ENCODE assay signal across 8 cellular contexts in the genomic region with DNA sequence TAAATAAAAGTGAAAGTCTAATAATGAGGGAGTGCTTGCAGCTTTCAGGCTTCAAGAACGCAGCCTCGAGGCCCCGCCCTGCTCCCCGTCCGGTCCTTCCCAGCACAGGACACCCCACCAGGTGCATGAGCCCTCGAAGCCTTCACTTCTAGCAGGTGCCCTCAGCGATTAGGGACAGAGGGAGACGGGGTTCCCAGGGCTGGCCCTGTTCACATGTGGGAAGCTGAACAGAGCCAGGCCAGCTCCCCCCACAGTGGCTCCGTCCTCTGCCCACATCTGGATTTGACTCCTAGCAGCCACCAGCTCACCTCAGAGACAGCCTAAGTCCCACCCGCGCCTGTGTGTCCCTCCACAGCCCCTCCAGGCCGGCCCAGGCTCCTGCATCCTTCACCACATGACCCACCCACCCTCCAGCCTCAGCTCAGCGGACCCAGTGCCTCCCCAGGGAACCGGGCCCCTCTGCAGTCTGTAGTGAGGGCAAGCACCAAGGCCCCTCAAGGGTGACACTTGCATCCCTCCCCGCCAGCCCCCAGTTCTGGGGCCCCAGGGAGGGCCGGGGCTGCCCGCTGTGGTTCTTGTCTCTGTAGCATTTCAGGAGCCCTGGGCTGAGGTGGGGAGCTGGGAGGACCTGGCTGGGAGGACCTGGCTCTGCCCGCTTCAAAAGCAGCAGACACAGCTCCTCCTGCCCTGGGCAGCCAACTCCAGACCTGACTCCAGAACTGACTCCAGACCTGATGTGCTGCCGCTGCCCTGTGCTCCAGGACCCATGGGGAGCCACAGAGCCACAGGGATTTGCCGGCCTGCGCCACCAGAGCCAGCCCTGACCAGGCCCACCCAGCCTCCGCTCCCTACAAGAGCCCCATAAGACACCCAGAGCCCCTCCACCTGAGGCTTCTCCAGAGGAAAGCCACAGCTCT. TPM values are rescaled to one million over a fixed set of nuclear protein-coding genes. Genes with fewer than 3 reads are reported as not detected.
DNase-seq lines count a peak whose midpoint lies in the region; ATAC-seq lines count a peak whose summit lies in the region.

No MANE protein-coding gene starts in this region.

- H3K4me1 Mint-ChIP-seq in activated T-cell treated with anti-CD3 and anti-CD28 coated beads, Interleukin-2, amount 50 U/mL, for 72 hours (ENCODE audit: low read depth), result peaks cover 32% of the 10 kb centered on the region

- no peaks in the 10 kb centered on the region for H3K27me3 Mint-ChIP-seq in activated T-cell treated with anti-CD3 and anti-CD28 coated beads, Interleukin-2, amount 50 U/mL, for 72 hours (ENCODE audit: low read depth)

- peak; percentile 1 for ATAC-seq in HG02610 (IDR thresholded peaks at IDR 0.05; ENCODE audit: unreplicated experiment)
- ATAC-seq in activated T-cell treated with anti-CD3 and anti-CD28 coated beads, Interleukin-2, amount 50 U/mL, for 72 hours (replicated peaks in 1 of 2), result no peak
- ATAC-seq in HG02938 (IDR thresholded peaks at IDR 0.05; ENCODE audit: unreplicated experiment), result no peak
- no peak for ATAC-seq in GM18867 (IDR thresholded peaks at IDR 0.05; ENCODE audit: unreplicated experiment)

- H3K9me3 Mint-ChIP-seq in activated T-cell treated with anti-CD3 and anti-CD28 coated beads, Interleukin-2, amount 50 U/mL, for 72 hours, result no peaks in the 10 kb centered on the region

- peaks cover 4 to 13% of the 10 kb centered on the region in 2 donors for H3K36me3 Mint-ChIP-seq in activated T-cell treated with anti-CD3 and anti-CD28 coated beads, Interleukin-2, amount 50 U/mL, for 72 hours (ENCODE audit: insufficient read depth in 2 of 2)

- H3K27ac Mint-ChIP-seq in activated T-cell treated with anti-CD3 and anti-CD28 coated beads, Interleukin-2, amount 50 U/mL, for 72 hours, result peak overlapping the region; percentile 87

- DNase-seq in activated T-cell treated with anti-CD3 and anti-CD28 coated beads, Interleukin-2, amount 50 U/mL, for 72 hours, result peak; percentile 41 to 46
- peak; percentile 29 for DNase-seq in germinal center (ENCODE audit: low spot score)
- peak; percentile 49 for DNase-seq in stimulated activated CD4-positive, alpha-beta T cell treated with anti-CD3 and anti-CD28 coated beads, Interleukin-12 subunit alpha, Interleukin-12 subunit beta, amount 100 ng/mL, for 4 hours
- DNase-seq in NCI-H2081 (lab: John Stamatoyannopoulos, UW), result no peak
- DNase-seq in globus pallidus (ENCODE audit: low spot score), result no peak

- H3K4me3 Mint-ChIP-seq in activated T-cell treated with anti-CD3 and anti-CD28 coated beads, Interleukin-2, amount 50 U/mL, for 72 hours, result peak overlapping the region; percentile 89 to 90

RNA-seq across cellular contexts. Expression of a gene that starts 27.3 kb away (rescaled TPM):
- 100 to 1,000 TPM; 251 to 308 TPM for total RNA-seq in activated T-cell treated with anti-CD3 and anti-CD28 coated beads, Interleukin-2, amount 50 U/mL, for 72 hours

RNA-seq across cellular contexts. Expression of a gene that starts 35.9 kb away (rescaled TPM):
- 100 to 1,000 TPM; 176 to 179 TPM for total RNA-seq in activated T-cell treated with anti-CD3 and anti-CD28 coated beads, Interleukin-2, amount 50 U/mL, for 72 hours

RNA-seq across cellular contexts. Expression of a gene that starts 43.0 kb away (rescaled TPM):
- 100 to 1,000 TPM; 142 to 146 TPM for total RNA-seq in activated T-cell treated with anti-CD3 and anti-CD28 coated beads, Interleukin-2, amount 50 U/mL, for 72 hours

Comparison
In these comparisons a context has a peak if more than half of its experiments do, and no peak if none do; other contexts are left out.
1. DNase-seq: peak in activated T-cell treated with anti-CD3 and anti-CD28 coated beads, Interleukin-2, amount 50 U/mL, for 72 hours (2 of 2), germinal center (single experiment) and stimulated activated CD4-positive, alpha-beta T cell treated with anti-CD3 and anti-CD28 coated beads, Interleukin-12 subunit alpha, Interleukin-12 subunit beta, amount 100 ng/mL, for 4 hours (single experiment); none in NCI-H2081 (0 of 2) and globus pallidus (single experiment).